ENCODE assay signal across 8 cellular contexts in genomic region chr16:79600636-79601091, GRCh38. TPM values are rescaled to one million over a fixed set of nuclear protein-coding genes. Genes with fewer than 3 reads are reported as not detected.
DNase-seq lines count a peak whose midpoint lies in the region; ATAC-seq and TF ChIP-seq lines count a peak whose summit lies in the region.

MAF (minus strand) TSS chr16:79600737; CDS start chr16:79599902, 835 bp downstream.

- no peak within 1 kb of the TSS for H3K27ac ChIP-seq in ACC112 (ENCODE audit: low read depth, low read length)
- H3K27ac ChIP-seq in GM23338 (ENCODE audit: low read depth): no peak within 1 kb of the TSS

- peaks cover 25% of the 10 kb centered on the region for H3K27me3 Mint-ChIP-seq in GM23338 (ENCODE audit: insufficient read depth, low read depth, poor library complexity)

- H3K79me2 ChIP-seq in ACC112 (ENCODE audit: control insufficient read depth, insufficient read depth, low read length, unreplicated experiment): no peaks in the 10 kb centered on the region
- no peaks in the 10 kb centered on the region for H3K79me2 ChIP-seq in GM23338 (replicated peaks; ENCODE audit: insufficient read depth)

- DNase-seq in GM23338 (ENCODE audit: low spot score): peak; percentile 91
- DNase-seq in NCI-H2227 treated with DMSO at 0.1 percent for 48 hours (lab: John Stamatoyannopoulos, UW): peak; percentile 82
- DNase-seq in activated CD4-positive, alpha-beta T cell treated with anti-CD3 and anti-CD28 coated beads, Interleukin-2, amount 50 U/mL, for 48 hours: peak; percentile 85 to 89
- DNase-seq in cortex of kidney (lab: John Stamatoyannopoulos, UW): peak; percentile 37
- DNase-seq in kidney glomerular epithelial cell (lab: John Stamatoyannopoulos, UW): peak; percentile 96
- DNase-seq in stimulated activated CD4-positive, alpha-beta T cell treated with anti-CD3 and anti-CD28 coated beads, Interleukin-12 subunit alpha, Interleukin-12 subunit beta, amount 100 ng/mL, for 4 hours: peak; percentile 76
- no peak for DNase-seq in GOT3 (lab: John Stamatoyannopoulos, UW)

- H3K4me1 ChIP-seq in ACC112 (ENCODE audit: control insufficient read depth, insufficient read depth, low read length, unreplicated experiment) (peaks cover 3% of the 10 kb centered on the region), GM23338 (ENCODE audit: insufficient read depth) (peaks cover 29% of the 10 kb centered on the region)

- H3K36me3 ChIP-seq in ACC112 (ENCODE audit: insufficient read depth, low read length) (no peaks in the 10 kb centered on the region), GM23338 (ENCODE audit: insufficient read depth) (no peaks in the 10 kb centered on the region)

- H2AFZ ChIP-seq in ACC112 (ENCODE audit: low read length, unreplicated experiment) (peak within 1 kb of the TSS; percentile 36), GM23338 (peak within 1 kb of the TSS; percentile 79)

- H3K27ac Mint-ChIP-seq in GM23338: no peak within 1 kb of the TSS; the same call in 1 of the 2 replicates

- no peaks in the 10 kb centered on the region; the same call in 2 of the 3 replicates for H3K36me3 Mint-ChIP-seq in GM23338 (ENCODE audit: low read depth)

- H3K9me2 ChIP-seq in GM23338 (ENCODE audit: insufficient read depth): no peaks in the 10 kb centered on the region

- ATAC-seq in GM23338: peak; percentile 36

- no peaks in the 10 kb centered on the region for H3K9me3 Mint-ChIP-seq in GM23338

- peak within 1 kb of the TSS; percentile 74 for H3K4me3 ChIP-seq in ACC112 (ENCODE audit: low read depth, low read length)
- H3K4me3 ChIP-seq in GM23338: peak within 1 kb of the TSS; percentile 74

- no peak for TF ChIP-seq CTCF in GM23338 (conservative IDR thresholded peaks at IDR 0.05; ENCODE audit: low read depth in 2 of 2)

- peaks cover 56% of the 10 kb centered on the region for H3K27me3 ChIP-seq in ACC112 (ENCODE audit: insufficient read depth, low read length)
- H3K27me3 ChIP-seq in GM23338 (ENCODE audit: insufficient read depth): peaks cover 28% of the 10 kb centered on the region

- no peaks in the 10 kb centered on the region for H3F3A ChIP-seq in GM23338 (replicated peaks; ENCODE audit: low read depth)

- peak within 1 kb of the TSS; percentile 96 for H3K4me2 ChIP-seq in GM23338

- H3K4me1 Mint-ChIP-seq in GM23338: peaks cover 24% of the 10 kb centered on the region

- no peaks in the 10 kb centered on the region for H4K20me1 ChIP-seq in GM23338 (replicated peaks; ENCODE audit: insufficient read depth)

- H3K4me3 Mint-ChIP-seq in GM23338: peak within 1 kb of the TSS; percentile 92

TF ChIP-seq in GM23338, 12 proteins besides CTCF, POLR2A, EP300 and RAD21:
- TF ChIP-seq EZH2phosphoT487 (IDR thresholded peaks at IDR 0.05; ENCODE audit: unreplicated experiment): no peak
- no peak for TF ChIP-seq ZNF462 (CRISPR knock-in tag; IDR thresholded peaks at IDR 0.05)
- TF ChIP-seq CREB1 (CRISPR knock-in tag; IDR thresholded peaks at IDR 0.05; ENCODE audit: low read depth): peak; percentile 79
- TF ChIP-seq ZNF114 (CRISPR knock-in tag; IDR thresholded peaks at IDR 0.05): no peak
- no peak for TF ChIP-seq JUNB (IDR thresholded peaks at IDR 0.05; ENCODE audit: unreplicated experiment)
- no peak for TF ChIP-seq REST (IDR thresholded peaks at IDR 0.05; ENCODE audit: unreplicated experiment)
TF ChIP-seq in GM23338: peak in this region for 1.

RNA-seq across cellular contexts. Expression of gene MAF, which starts in this region (rescaled TPM):
- total RNA-seq in GM23338 (2014; rRNA removed; shearing (Covaris generic)): 0.89 and 2.5 TPM in 2 replicates
- polyA plus RNA-seq in GM23338 (2016; fragmentation: Nextera tagmentation; extraction: Ambion mirVana): 0.91 and 0.92 TPM in 2 replicates
